1 cellular context compared by ENCODE assay signal in the genomic region with DNA sequence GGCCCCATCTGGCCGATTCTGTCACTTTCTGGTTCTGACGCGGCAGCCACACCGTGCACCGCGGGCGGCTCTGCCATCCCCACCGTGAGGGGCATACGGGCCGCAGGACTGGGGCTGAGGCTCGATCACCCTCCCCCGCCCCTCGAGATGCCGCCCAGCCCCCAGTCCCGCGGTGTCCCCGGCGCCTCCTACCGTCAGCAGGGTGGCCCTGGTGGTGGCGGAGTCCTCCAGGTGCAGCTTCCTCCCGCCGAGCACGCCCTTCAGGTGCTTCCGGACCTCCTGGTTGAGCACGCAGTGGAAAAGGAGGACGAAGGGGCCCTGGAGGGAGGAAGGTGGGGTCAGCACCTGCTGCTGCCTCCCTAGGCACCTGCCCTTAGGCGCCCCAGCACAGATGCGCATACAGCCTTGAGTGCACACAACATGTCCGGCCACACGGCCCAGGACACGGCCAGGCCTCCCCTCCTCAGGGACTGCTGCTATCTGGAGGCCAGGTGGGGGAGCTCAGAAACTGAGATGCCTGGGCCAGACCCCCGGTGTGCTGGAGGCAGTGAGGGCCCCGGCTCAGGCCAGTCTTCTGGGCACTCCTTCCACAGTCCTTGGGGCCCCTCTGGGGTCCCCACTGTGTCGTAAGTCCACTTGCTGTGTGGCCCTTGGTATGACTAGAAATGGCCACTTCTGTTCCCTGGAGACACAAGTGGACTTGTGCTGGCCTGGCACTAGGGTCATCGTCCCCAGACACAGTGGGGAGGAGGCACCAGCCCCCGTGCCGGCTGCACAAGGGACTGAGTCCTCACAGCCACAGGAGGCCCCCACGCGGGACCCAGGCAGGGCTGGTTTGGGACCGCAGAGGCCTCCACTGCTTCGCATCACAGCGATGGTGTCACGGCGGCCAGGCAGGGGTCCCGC.
TF ChIP-seq lines count a peak whose summit lies in the region.

No MANE protein-coding gene starts in this region.

TF ChIP-seq in WTC11, 78 proteins besides CTCF, POLR2A, EP300 and RAD21:
- TF ChIP-seq ZNF423 (CRISPR knock-in tag; IDR thresholded peaks at IDR 0.05), result 0 out of 2 replicates have a peak, but pooled peaks have one; percentile 3
- TF ChIP-seq, protein P1, sequence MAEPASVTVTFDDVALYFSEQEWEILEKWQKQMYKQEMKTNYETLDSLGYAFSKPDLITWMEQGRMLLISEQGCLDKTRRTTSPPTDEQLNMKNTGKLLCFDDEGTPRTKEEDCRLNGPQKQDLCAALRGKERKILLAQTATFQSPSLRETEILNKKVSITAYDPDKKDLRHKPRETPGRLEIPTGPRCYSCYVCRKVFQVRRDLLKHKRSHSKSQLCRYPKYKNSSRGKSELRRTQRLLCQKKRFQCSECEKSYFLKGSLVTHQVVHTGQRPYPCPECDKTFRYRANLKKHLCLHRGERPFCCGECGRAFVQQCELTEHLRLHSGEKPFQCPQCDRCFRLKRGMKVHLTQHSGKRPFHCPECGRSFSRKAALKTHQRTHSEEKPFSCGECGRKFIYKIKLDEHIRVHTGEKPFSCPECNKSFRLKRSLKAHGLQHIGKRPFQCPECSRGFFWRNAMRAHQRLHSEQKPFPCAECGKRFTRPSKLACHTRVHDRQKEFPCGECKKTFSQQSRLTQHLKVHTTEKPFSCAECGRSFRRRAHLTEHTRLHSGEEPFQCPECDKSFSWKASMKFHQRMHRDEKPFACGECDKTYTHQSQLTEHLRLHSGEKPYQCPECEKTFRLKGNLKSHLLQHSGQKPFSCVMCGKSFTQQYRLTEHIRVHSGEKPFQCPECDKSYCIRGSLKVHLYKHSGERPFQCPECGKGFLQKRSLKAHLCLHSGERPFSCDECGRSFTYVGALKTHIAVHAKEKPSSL (CRISPR knock-in tag; conservative IDR thresholded peaks at IDR 0.05), result no peak
